In genomic region chr2:64990823-64991222, GRCh38 we compare ENCODE assay signal across 1 cellular context.
TF ChIP-seq lines count a peak whose summit lies in the region.

No MANE protein-coding gene starts in this region.

TF ChIP-seq in K562, 482 proteins besides CTCF, POLR2A, EP300 and RAD21 (continued from another document):
- no peak for TF ChIP-seq CHD7 (IDR thresholded peaks at IDR 0.05; ENCODE audit: low read depth, low read length)
- no peak for TF ChIP-seq NRF1 (conservative IDR thresholded peaks at IDR 0.05 in 1 of 2, IDR thresholded peaks at IDR 0.05 in 1 of 2)
